10 cellular contexts compared by ENCODE assay signal in the genomic region with DNA sequence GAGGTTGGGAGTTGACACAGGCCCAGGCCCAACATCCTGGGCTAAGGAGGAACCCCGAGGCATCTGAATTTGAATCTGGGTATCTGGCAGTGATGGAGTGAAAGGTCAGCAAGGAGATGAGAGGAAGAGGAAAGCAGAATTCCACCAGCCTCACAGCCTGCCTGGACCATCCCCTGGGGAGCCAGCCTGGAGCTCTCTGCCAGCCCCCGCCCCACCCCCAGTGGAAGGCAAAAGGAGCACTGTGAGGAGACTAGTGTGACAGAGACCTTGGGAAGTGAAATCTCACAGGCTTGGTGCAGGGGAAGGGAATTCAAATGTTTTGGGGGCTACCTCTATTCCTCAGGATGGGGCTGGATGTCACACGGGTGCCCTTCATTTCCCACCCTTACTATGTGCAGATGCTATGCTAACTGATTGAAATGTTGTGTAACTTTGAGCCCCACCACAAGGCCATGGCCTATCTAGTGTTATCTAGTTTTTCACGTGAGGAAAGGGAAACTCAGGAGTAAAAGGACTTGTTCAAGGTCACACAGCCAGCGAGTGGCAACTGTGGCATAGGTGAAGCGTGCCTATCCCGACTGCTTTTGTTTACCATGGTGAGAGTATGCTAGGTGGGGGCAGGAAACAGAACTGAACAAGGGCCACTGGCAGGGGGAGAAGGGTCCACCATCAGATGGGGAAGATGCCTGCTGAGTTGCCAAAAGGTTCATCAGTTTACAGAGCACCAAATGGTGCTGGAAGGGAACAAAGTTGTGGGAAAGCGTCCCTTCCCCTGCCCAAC. TPM values are rescaled to one million over a fixed set of nuclear protein-coding genes. Genes with fewer than 3 reads are reported as not detected.
A peak's percentile ranks its signal among the peaks of the same experiment; 100 is the strongest.
DNase-seq lines count a peak whose midpoint lies in the region; ATAC-seq and TF ChIP-seq lines count a peak whose summit lies in the region.
"Had no signal": no experiment of that assay in that cellular context is flagged by ENCODE, and none has a peak within 500 bp of the region (broad histone marks: within the 10 kb centered on the region; RNA-seq: fewer than 3 reads in every experiment).

No MANE protein-coding gene starts in this region.

- peak overlapping the region; percentile 36 for H3K18ac ChIP-seq in trophoblast cell (ENCODE audit: low read length)

- DNase-seq in Panc1 (ENCODE audit: low read depth, low spot score) (no peak), right atrium auricular region (ENCODE audit: low spot score) (peak; percentile 58), trophoblast cell (no peak), DMS153 treated with DMSO at 0.1 percent for 48 hours (lab: John Stamatoyannopoulos, UW; ENCODE audit: unreplicated experiment) (no peak), mesenteric fat pad (ENCODE audit: low spot score) (no peak)
- DNase-seq: activated T-cell treated with anti-CD3 and anti-CD28 coated beads, Interleukin-2, amount 50 U/mL, for 48 hours; HCEC 1CT had no signal

- H3K27me3 ChIP-seq in BLaER1 treated with 17β-estradiol and CSF1 and Interleukin-3, amounts not matched to agents 10 nM and 100 nM: no peaks in the 10 kb centered on the region
- H3K27me3 ChIP-seq in Panc1 (ENCODE audit: control insufficient read depth, insufficient read depth, low read length): no peaks in the 10 kb centered on the region
- no peaks in the 10 kb centered on the region for H3K27me3 ChIP-seq in right atrium auricular region
- no peaks in the 10 kb centered on the region for H3K27me3 ChIP-seq in trophoblast cell (ENCODE audit: insufficient read depth, low read length)

- peaks cover 64% of the 10 kb centered on the region for H3K79me1 ChIP-seq in trophoblast cell (ENCODE audit: low read length)

- peak overlapping the region; percentile 45 for H3K14ac ChIP-seq in trophoblast cell (ENCODE audit: low read length)

- H3K9me3 ChIP-seq in BLaER1 treated with 17β-estradiol and CSF1 and Interleukin-3, amounts not matched to agents 10 nM and 100 nM (replicated peaks in 1 of 11): no peaks in the 10 kb centered on the region
- H3K9me3 ChIP-seq in Panc1 (ENCODE audit: control insufficient read depth, insufficient read depth, low read depth, low read length) (no peaks in the 10 kb centered on the region), right atrium auricular region (no peaks in the 10 kb centered on the region), trophoblast cell (ENCODE audit: insufficient read depth, low read depth, low read length) (no peaks in the 10 kb centered on the region)

- H3K79me2 ChIP-seq in trophoblast cell (ENCODE audit: control insufficient read depth, insufficient read depth, low read length, poor library complexity): peaks cover 31% of the 10 kb centered on the region

- no peak overlapping the region for H3K4me3 ChIP-seq in BLaER1 treated with 17β-estradiol and CSF1 and Interleukin-3, amounts not matched to agents 10 nM and 100 nM
- H3K4me3 ChIP-seq in Panc1 (ENCODE audit: low read depth in 2 of 2, low read length in 2 of 2): peak overlapping the region in 1 of 2 experiments; percentile 56; a peak in 2 of 4 replicates
- H3K4me3 ChIP-seq in right atrium auricular region: peak overlapping the region in 1 of 2 donors; percentile 52
- H3K4me3 ChIP-seq in trophoblast cell (ENCODE audit: low read depth, low read length): no peak overlapping the region

- 0 out of 22 replicates have a peak, but pooled peaks cover 0 to 4% (median 0%) of the 10 kb centered on the region in 11 experiments for H3K36me3 ChIP-seq in BLaER1 treated with 17β-estradiol and CSF1 and Interleukin-3, amounts not matched to agents 10 nM and 100 nM
- H3K36me3 ChIP-seq in Panc1 (ENCODE audit: control insufficient read depth, insufficient read depth, low read length) (no peaks in the 10 kb centered on the region), right atrium auricular region (no peaks in the 10 kb centered on the region), trophoblast cell (ENCODE audit: control insufficient read depth in 1 of 2, insufficient read depth in 2 of 2, low read length in 2 of 2) (no peaks in the 10 kb centered on the region)

- CTCF ChIA-PET in Panc1 (lab: Charles Lee): interaction anchor here (0.5 to 7.6 kb wide), 5 partner anchors 17 to 117 kb away, joined by 3 to 46 read pairs (median 4); no protein-coding TSS in a partner anchor

- H3K4me1 ChIP-seq in BLaER1 treated with 17β-estradiol and CSF1 and Interleukin-3, amounts not matched to agents 10 nM and 100 nM: peaks cover 95 to 100% (median 99%) of the 10 kb centered on the region in 10 experiments
- H3K4me1 ChIP-seq in Panc1 (ENCODE audit: control insufficient read depth, insufficient read depth, low read length) (peaks cover 76% of the 10 kb centered on the region), right atrium auricular region (peaks cover 0 to 98% of the 10 kb centered on the region in 2 donors), trophoblast cell (ENCODE audit: control insufficient read depth in 1 of 2, insufficient read depth in 2 of 2, low read length in 2 of 2) (peaks cover 66 to 70% of the 10 kb centered on the region in 2 experiments)

- H2AK5ac ChIP-seq in trophoblast cell (ENCODE audit: low read length): peak overlapping the region; percentile 27

- peak overlapping the region in 8 of 11 experiments; percentile 59 to 91 (median 85); a peak in 16 of 22 replicates for H3K27ac ChIP-seq in BLaER1 treated with 17β-estradiol and CSF1 and Interleukin-3, amounts not matched to agents 10 nM and 100 nM
- H3K27ac ChIP-seq in Panc1 (ENCODE audit: low read length) (peak overlapping the region; percentile 91), right atrium auricular region (peak overlapping the region; percentile 90 to 96), trophoblast cell (ENCODE audit: low read depth, low read length) (peak overlapping the region; percentile 99)

- H3K4me2 ChIP-seq in BLaER1 treated with 17β-estradiol and CSF1 and Interleukin-3, amounts not matched to agents 10 nM and 100 nM: peak overlapping the region; percentile 74 to 98 (median 94)
- peak overlapping the region; percentile 69 for H3K4me2 ChIP-seq in trophoblast cell (ENCODE audit: low read length)

- ATAC-seq in Panc1 (no peak), HG02642 (IDR thresholded peaks at IDR 0.05; ENCODE audit: poor library complexity, unreplicated experiment) (no peak), HG03342 (IDR thresholded peaks at IDR 0.05; ENCODE audit: unreplicated experiment) (no peak)

- in situ Hi-C loops in Panc1 (cut with HindIII; ENCODE audit: low pct_unique_long_range_greater_than_20kb, low sequenced_read_pairs): no loop called here

- no peak overlapping the region for H4K12ac ChIP-seq in trophoblast cell (ENCODE audit: low read depth, low read length)

- WGBS in trophoblast cell (ENCODE audit: extremely low coverage, insufficient coverage, insufficient read length): no CpG with 5 or more reads among the region's 8 CpGs

- H3K9ac ChIP-seq in BLaER1 treated with 17β-estradiol and CSF1 and Interleukin-3, amounts not matched to agents 10 nM and 100 nM: peak overlapping the region in 9 of 11 experiments; percentile 31 to 80 (median 73); a peak in 14 of 22 replicates
- H3K9ac ChIP-seq in trophoblast cell (ENCODE audit: low read length): no peak overlapping the region

- H4K8ac ChIP-seq in trophoblast cell (ENCODE audit: low read depth, low read length): peak overlapping the region; percentile 44

- intact Hi-C loops in Panc1 (cut with micrococcal nuclease; ENCODE audit: unreplicated experiment): no loop called here

- H4K91ac ChIP-seq in trophoblast cell (ENCODE audit: low read depth, low read length): peak overlapping the region; percentile 40

- no peak overlapping the region for H3K23ac ChIP-seq in trophoblast cell (ENCODE audit: low read length)

- H2BK5ac ChIP-seq in trophoblast cell (ENCODE audit: low read depth, low read length, poor library complexity): peak overlapping the region; percentile 92

- peak overlapping the region; percentile 72 for H3K4ac ChIP-seq in trophoblast cell (ENCODE audit: low read depth, low read length)

- H2BK120ac ChIP-seq in trophoblast cell (ENCODE audit: insufficient read depth, low read length, poor library complexity): peak overlapping the region; percentile 73

- peak overlapping the region; percentile 46 for H2BK12ac ChIP-seq in trophoblast cell (ENCODE audit: low read length)

- no peak for TF ChIP-seq CTCF in Panc1 (IDR thresholded peaks at IDR 0.05)
- no peak for TF ChIP-seq CTCF in right atrium auricular region (IDR thresholded peaks at IDR 0.05)

- POLR2A ChIA-PET in Panc1 (lab: Charles Lee): no interaction called here

- peaks cover 77 to 100% (median 89%) of the 10 kb centered on the region in 11 experiments for H4K20me1 ChIP-seq in BLaER1 treated with 17β-estradiol and CSF1 and Interleukin-3, amounts not matched to agents 10 nM and 100 nM

- H2AFZ ChIP-seq in trophoblast cell (ENCODE audit: insufficient read depth, low read length, poor library complexity): peak overlapping the region; percentile 31

- BruUV-seq in Panc1 (replicated peaks; lab: Mats Ljungman, UMichigan): no TSS peak

RNA-seq across cellular contexts. Expression of a gene that starts 29.8 kb away (rescaled TPM):
- total RNA-seq in Panc1 (2021; ENCODE audit: unreplicated experiment) (47.1 TPM), right atrium auricular region (10 to 100 TPM; 23.5 to 35.0 TPM), mesenteric fat pad (28.5 TPM)
- polyA plus RNA-seq in Panc1 (2012; ENCODE audit: insufficient read length): 35.8 TPM
- 37.4 and 37.5 TPM in 2 replicates for polyA plus RNA-seq in trophoblast cell (2013)
